8 cellular contexts compared by ENCODE assay signal in genomic region chr10:69327463-69328345, GRCh38. TPM values are rescaled to one million over a fixed set of nuclear protein-coding genes. Genes with fewer than 3 reads are reported as not detected.
DNase-seq lines count a peak whose midpoint lies in the region; ATAC-seq and TF ChIP-seq lines count a peak whose summit lies in the region.

No MANE protein-coding gene starts in this region.

- DNase-seq in A172 (ENCODE audit: low spot score) (peak; percentile 25), chondrocyte (ENCODE audit: low spot score) (no peak), left lung (peak; percentile 84 to 89), GDM1 (lab: John Stamatoyannopoulos, UW) (no peak)
- DNase-seq in T-helper 2 cell treated with Interferon-gamma antibody and Interleukin-4, amounts not matched to agents 5 μg/mL and 100 μg/mL, for 36 hours (ENCODE audit: low spot score) = no peak
- DNase-seq in stimulated activated CD4-positive, alpha-beta T cell treated with anti-CD3 and anti-CD28 coated beads, Interleukin-4, amount 100 ng/mL, for 4 hours = peak; percentile 42 to 44

- no peaks in the 10 kb centered on the region for H3K27me3 ChIP-seq in left lung

- H3K4me3 ChIP-seq in left lung = peak overlapping the region in 1 of 2 donors; percentile 7

- H3K36me3 ChIP-seq in left lung = peaks cover 0 to 10% of the 10 kb centered on the region in 2 donors

- no peaks in the 10 kb centered on the region for H3K9me3 Mint-ChIP-seq in T-helper 2 cell treated with Interferon-gamma antibody and Interleukin-4, amounts not matched to agents 5 μg/mL and 100 μg/mL, for 36 hours
- no peaks in the 10 kb centered on the region for H3K9me3 Mint-ChIP-seq in chondrocyte (ENCODE audit: low read depth)

- H3K9me3 ChIP-seq in left lung = no peaks in the 10 kb centered on the region

- H3K36me3 Mint-ChIP-seq in T-helper 2 cell treated with Interferon-gamma antibody and Interleukin-4, amounts not matched to agents 5 μg/mL and 100 μg/mL, for 36 hours (ENCODE audit: low read depth) = peaks cover 18% of the 10 kb centered on the region
- peaks cover 2% of the 10 kb centered on the region for H3K36me3 Mint-ChIP-seq in chondrocyte (ENCODE audit: low read depth)

- peak overlapping the region; percentile 79 to 83 for H3K27ac ChIP-seq in left lung

- peak overlapping the region; percentile 73 for H3K27ac Mint-ChIP-seq in T-helper 2 cell treated with Interferon-gamma antibody and Interleukin-4, amounts not matched to agents 5 μg/mL and 100 μg/mL, for 36 hours
- peak overlapping the region; percentile 91 for H3K27ac Mint-ChIP-seq in chondrocyte (ENCODE audit: unreplicated experiment)

- ATAC-seq in GM18907 (IDR thresholded peaks at IDR 0.05; ENCODE audit: unreplicated experiment) (peak; percentile 85), HG03159 (IDR thresholded peaks at IDR 0.05; ENCODE audit: unreplicated experiment) (peak; percentile 61), left lung (peak; percentile 93)

- intact Hi-C loops in left lung (cut with DNase I) = no loop called here

- peaks cover 38% of the 10 kb centered on the region for H3K4me1 Mint-ChIP-seq in T-helper 2 cell treated with Interferon-gamma antibody and Interleukin-4, amounts not matched to agents 5 μg/mL and 100 μg/mL, for 36 hours (ENCODE audit: low read depth)
- peaks cover 72% of the 10 kb centered on the region for H3K4me1 Mint-ChIP-seq in chondrocyte (ENCODE audit: low read depth)

- H3K4me1 ChIP-seq in left lung = peaks cover 31 to 94% of the 10 kb centered on the region in 2 donors

- H3K27me3 Mint-ChIP-seq in T-helper 2 cell treated with Interferon-gamma antibody and Interleukin-4, amounts not matched to agents 5 μg/mL and 100 μg/mL, for 36 hours (ENCODE audit: low read depth) = no peaks in the 10 kb centered on the region
- H3K27me3 Mint-ChIP-seq in chondrocyte (ENCODE audit: low read depth) = no peaks in the 10 kb centered on the region

- H3K4me3 Mint-ChIP-seq in T-helper 2 cell treated with Interferon-gamma antibody and Interleukin-4, amounts not matched to agents 5 μg/mL and 100 μg/mL, for 36 hours = peak overlapping the region; percentile 75
- H3K4me3 Mint-ChIP-seq in chondrocyte (ENCODE audit: unreplicated experiment) = peak overlapping the region; percentile 60

- TF ChIP-seq CTCF in chondrocyte (IDR thresholded peaks at IDR 0.05) (no peak), left lung (IDR thresholded peaks at IDR 0.05) (no peak)

RNA-seq across cellular contexts. Expression of gene HK1, which starts 49.4 kb away (rescaled TPM):
- total RNA-seq in A172 (2014; rRNA removed; shearing (Covaris generic)) = 128 and 152 TPM in 2 replicates
- 95.5 to 110 TPM (median 103 TPM) in 3 replicates for total RNA-seq in chondrocyte
- 100 to 1,000 TPM in 1 of 2 donors, 10 to 100 TPM in 1; 88.8 to 126 TPM for total RNA-seq in left lung

Comparison
In these comparisons a context has a peak if more than half of its experiments do, and no peak if none do; other contexts are left out.
1. DNase-seq: peak in A172 (single experiment), left lung (2 of 2) and stimulated activated CD4-positive, alpha-beta T cell treated with anti-CD3 and anti-CD28 coated beads, Interleukin-4, amount 100 ng/mL, for 4 hours (2 of 2); none in T-helper 2 cell treated with Interferon-gamma antibody and Interleukin-4, amounts not matched to agents 5 μg/mL and 100 μg/mL, for 36 hours (single experiment), chondrocyte (single experiment) and GDM1 (single experiment).
2. Peak in every context shown above with its lines, with median percentiles within 50 percentile points of each other: ATAC-seq.